ENCODE assay signal across 8 cellular contexts in the genomic region with DNA sequence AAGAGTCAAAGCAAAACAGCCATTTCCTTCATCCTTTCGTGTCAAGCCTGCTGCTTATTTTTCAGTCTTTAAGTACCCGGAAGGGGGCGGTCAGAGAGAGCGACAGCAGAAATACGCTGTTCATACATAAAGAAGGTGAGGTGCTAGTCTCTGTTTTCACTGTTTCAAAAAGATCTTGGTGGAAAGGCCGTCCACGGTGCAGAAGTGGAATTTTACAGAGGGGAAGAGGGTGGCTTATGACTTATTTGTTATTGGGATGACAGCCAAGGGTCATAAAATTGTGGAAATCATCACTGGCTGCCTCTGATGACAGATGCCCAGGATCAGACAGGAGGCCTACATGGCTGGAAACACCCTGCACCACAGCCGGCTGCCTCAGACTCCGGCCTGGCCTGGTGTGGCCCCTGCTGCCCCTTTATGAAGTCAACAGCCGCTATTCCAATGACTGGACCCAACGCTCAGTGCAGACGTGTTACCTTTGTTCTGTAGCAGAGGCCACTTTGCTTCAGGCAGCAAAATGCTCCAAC. TPM values are rescaled to one million over a fixed set of nuclear protein-coding genes. Genes with fewer than 3 reads are reported as not detected.
DNase-seq lines count a peak whose midpoint lies in the region; ATAC-seq and TF ChIP-seq lines count a peak whose summit lies in the region.

No MANE protein-coding gene starts in this region.

- H3K27me3 Mint-ChIP-seq in naive thymus-derived CD4-positive, alpha-beta T cell = no peaks in the 10 kb centered on the region

- H3K27ac ChIP-seq in naive thymus-derived CD4-positive, alpha-beta T cell (ENCODE audit: low read depth, low read length) = no peak overlapping the region
- H3K27ac ChIP-seq in ovary = no peak overlapping the region

- H3K36me3 Mint-ChIP-seq in naive thymus-derived CD4-positive, alpha-beta T cell = peaks cover 4 to 17% (median 14%) of the 10 kb centered on the region in 5 donors

- no peak for TF ChIP-seq POLR2A in ovary (IDR thresholded peaks at IDR 0.05)

- peaks cover 13 to 25% (median 18%) of the 10 kb centered on the region in 7 donors for H3K4me1 Mint-ChIP-seq in naive thymus-derived CD4-positive, alpha-beta T cell

- H3K36me3 ChIP-seq in naive thymus-derived CD4-positive, alpha-beta T cell (ENCODE audit: control insufficient read depth in 2 of 3, insufficient read depth in 3 of 3, low read length in 3 of 3) = peaks cover under 1 to 11% (median 3%) of the 10 kb centered on the region in 3 experiments
- no peaks in the 10 kb centered on the region for H3K36me3 ChIP-seq in ovary

- H3K27ac Mint-ChIP-seq in naive thymus-derived CD4-positive, alpha-beta T cell = no peak overlapping the region

- intact Hi-C loops in naive thymus-derived CD4-positive, alpha-beta T cell (cut with micrococcal nuclease) = loop anchor here in 1 of 2 donors (5.0 kb wide), 1 partner anchor 282 kb away; no protein-coding TSS in a partner anchor
- intact Hi-C loops in ovary (cut with DNase I) = no loop called here

- H3K9me3 Mint-ChIP-seq in naive thymus-derived CD4-positive, alpha-beta T cell = no peaks in the 10 kb centered on the region

- ATAC-seq in HG02870 (IDR thresholded peaks at IDR 0.05; ENCODE audit: unreplicated experiment) (peak; percentile 49), GM21576 (IDR thresholded peaks at IDR 0.05; ENCODE audit: unreplicated experiment) (no peak), HG02610 (IDR thresholded peaks at IDR 0.05; ENCODE audit: unreplicated experiment) (no peak)
- peak; percentile 36 for ATAC-seq in naive thymus-derived CD4-positive, alpha-beta T cell

- H3K4me1 ChIP-seq in naive thymus-derived CD4-positive, alpha-beta T cell (ENCODE audit: control insufficient read depth in 2 of 2, insufficient read depth in 2 of 2, low read length in 2 of 2) = peaks cover 0 to 13% of the 10 kb centered on the region in 2 donors
- peaks cover 2% of the 10 kb centered on the region for H3K4me1 ChIP-seq in ovary (ENCODE audit: insufficient read depth)

- TF ChIP-seq EP300 in ovary (IDR thresholded peaks at IDR 0.05) = no peak

- CTCF ChIA-PET in naive thymus-derived CD4-positive, alpha-beta T cell (lab: Charles Lee) = no interaction called here

- POLR2A ChIA-PET in naive thymus-derived CD4-positive, alpha-beta T cell (lab: Charles Lee) = no interaction called here

- in situ Hi-C loops in astrocyte of the spinal cord (cut with HindIII; ENCODE audit: low sequenced_read_pairs) = no loop called here

- 77 to 82% (median 79%) methylated on average over 12 of the region's 12 CpGs for WGBS in ovary, 3 donors

- TF ChIP-seq CTCF in astrocyte of the spinal cord (IDR thresholded peaks at IDR 0.05; ENCODE audit: low read depth, low read length) (no peak), ovary (IDR thresholded peaks at IDR 0.05) (no peak)

- no peak overlapping the region for H3K4me3 ChIP-seq in astrocyte of the spinal cord (ENCODE audit: low read depth, low read length)
- H3K4me3 ChIP-seq in naive thymus-derived CD4-positive, alpha-beta T cell (ENCODE audit: low read length) = no peak overlapping the region
- H3K4me3 ChIP-seq in ovary = no peak overlapping the region

- no peaks in the 10 kb centered on the region for H3K27me3 ChIP-seq in naive thymus-derived CD4-positive, alpha-beta T cell (ENCODE audit: control insufficient read depth in 2 of 2, insufficient read depth in 2 of 2, low read length in 2 of 2)
- no peaks in the 10 kb centered on the region for H3K27me3 ChIP-seq in ovary

- peak; percentile 27 for DNase-seq in DMS79 (lab: John Stamatoyannopoulos, UW)
- DNase-seq in astrocyte of the spinal cord (ENCODE audit: low read depth, low spot score) = peak; percentile 56
- peak in 4 of 9 donors; percentile 21 to 39 (median 22) for DNase-seq in naive thymus-derived CD4-positive, alpha-beta T cell
- DNase-seq in ovary = no peak
- no peak for DNase-seq in stimulated activated CD4-positive, alpha-beta T cell treated with anti-CD3 and anti-CD28 coated beads, Interleukin-4, amount 100 ng/mL, for 1 hour

- H3K9me3 ChIP-seq in naive thymus-derived CD4-positive, alpha-beta T cell (ENCODE audit: control insufficient read depth in 2 of 3, low read length in 3 of 3) = no peaks in the 10 kb centered on the region
- H3K9me3 ChIP-seq in ovary = no peaks in the 10 kb centered on the region

- H3K4me3 Mint-ChIP-seq in naive thymus-derived CD4-positive, alpha-beta T cell = peak overlapping the region in 1 of 10 donors; percentile 27

RNA-seq across cellular contexts. Expression of gene HIPK2, which starts 57.0 kb away (rescaled TPM):
- 10 to 100 TPM; 27.3 to 44.0 (median 37.3) TPM for total RNA-seq in naive thymus-derived CD4-positive, alpha-beta T cell
- polyA plus RNA-seq in naive thymus-derived CD4-positive, alpha-beta T cell = 1 to 10 TPM; 4.6 to 8.5 TPM
- total RNA-seq in ovary = 10 to 100 TPM in 6 of 7 donors, 1 to 10 TPM in 1; 9.9 to 38.4 (median 35.1) TPM
- 10 to 100 TPM in 1 of 2 donors, 1 to 10 TPM in 1; 7.3 to 14.8 TPM for polyA plus RNA-seq in ovary

Comparison
In these comparisons a context has a peak if more than half of its experiments do, and no peak if none do; other contexts are left out.
1. DNase-seq: peak in DMS79 (single experiment) and astrocyte of the spinal cord (single experiment); none in ovary (0 of 5) and stimulated activated CD4-positive, alpha-beta T cell treated with anti-CD3 and anti-CD28 coated beads, Interleukin-4, amount 100 ng/mL, for 1 hour (single experiment).
2. ATAC-seq: peak in HG02870 (single experiment) and naive thymus-derived CD4-positive, alpha-beta T cell (single experiment); none in GM21576 (single experiment) and HG02610 (single experiment).